In genomic region chr12:47408171-47408871, GRCh38 we compare ENCODE assay signal across 8 cellular contexts.
DNase-seq lines count a peak whose midpoint lies in the region; ATAC-seq and TF ChIP-seq lines count a peak whose summit lies in the region.

No MANE protein-coding gene starts in this region.

- no peaks in the 10 kb centered on the region for H3K27me3 Mint-ChIP-seq in stimulated activated naive B cell treated with anti-CD40 and anti-IgM and Interleukin-4, amounts not matched to agents 10 μg/mL and 1 μg/mL and 100 μg/mL, for 72 hours

- no peak overlapping the region for H3K27ac ChIP-seq in 22Rv1

- no peak overlapping the region for H3K4me3 Mint-ChIP-seq in stimulated activated naive B cell treated with anti-CD40 and anti-IgM and Interleukin-4, amounts not matched to agents 10 μg/mL and 1 μg/mL and 100 μg/mL, for 72 hours

- H3K9me3 Mint-ChIP-seq in stimulated activated naive B cell treated with anti-CD40 and anti-IgM and Interleukin-4, amounts not matched to agents 10 μg/mL and 1 μg/mL and 100 μg/mL, for 72 hours: peaks cover 10 to 13% of the 10 kb centered on the region in 2 donors

- ATAC-seq in GM18499 (IDR thresholded peaks at IDR 0.05; ENCODE audit: insufficient read depth, unreplicated experiment): peak; percentile 95
- ATAC-seq in HG02763 (IDR thresholded peaks at IDR 0.05; ENCODE audit: unreplicated experiment): peak; percentile 87
- ATAC-seq in stimulated activated naive B cell treated with anti-CD40 and anti-IgM and Interleukin-4, amounts not matched to agents 10 μg/mL and 1 μg/mL and 100 μg/mL, for 72 hours (replicated peaks): peak; percentile 92 to 97

- H3K36me3 Mint-ChIP-seq in stimulated activated naive B cell treated with anti-CD40 and anti-IgM and Interleukin-4, amounts not matched to agents 10 μg/mL and 1 μg/mL and 100 μg/mL, for 72 hours: peaks cover 25% of the 10 kb centered on the region in 2 donors

- peak; percentile 77 for TF ChIP-seq CTCF in 22Rv1 (IDR thresholded peaks at IDR 0.05)

- H3K4me1 Mint-ChIP-seq in stimulated activated naive B cell treated with anti-CD40 and anti-IgM and Interleukin-4, amounts not matched to agents 10 μg/mL and 1 μg/mL and 100 μg/mL, for 72 hours: peaks cover 20 to 45% of the 10 kb centered on the region in 2 donors

- DNase-seq in NAMALWA (ENCODE audit: low spot score) (peak; percentile 72), amniotic stem cell (lab: John Stamatoyannopoulos, UW) (no peak), HCEC 1CT (no peak)
- DNase-seq in central memory CD4-positive, alpha-beta T cell: peak; percentile 27
- peak; percentile 52 for DNase-seq in stimulated activated naive B cell treated with anti-CD40 and anti-IgM and Interleukin-4, amounts not matched to agents 10 μg/mL and 1 μg/mL and 100 μg/mL, for 72 hours

- H3K27ac Mint-ChIP-seq in stimulated activated naive B cell treated with anti-CD40 and anti-IgM and Interleukin-4, amounts not matched to agents 10 μg/mL and 1 μg/mL and 100 μg/mL, for 72 hours: no peak overlapping the region

Comparison
In these comparisons a context has a peak if more than half of its experiments do, and no peak if none do; other contexts are left out.
1. DNase-seq: peak in NAMALWA (single experiment), central memory CD4-positive, alpha-beta T cell (single experiment) and stimulated activated naive B cell treated with anti-CD40 and anti-IgM and Interleukin-4, amounts not matched to agents 10 μg/mL and 1 μg/mL and 100 μg/mL, for 72 hours (single experiment); none in amniotic stem cell (single experiment) and HCEC 1CT (single experiment).
2. Peak in every context shown above with its lines, with median percentiles within 50 percentile points of each other: ATAC-seq.